ENCODE assay signal across 12 cellular contexts in the genomic region with DNA sequence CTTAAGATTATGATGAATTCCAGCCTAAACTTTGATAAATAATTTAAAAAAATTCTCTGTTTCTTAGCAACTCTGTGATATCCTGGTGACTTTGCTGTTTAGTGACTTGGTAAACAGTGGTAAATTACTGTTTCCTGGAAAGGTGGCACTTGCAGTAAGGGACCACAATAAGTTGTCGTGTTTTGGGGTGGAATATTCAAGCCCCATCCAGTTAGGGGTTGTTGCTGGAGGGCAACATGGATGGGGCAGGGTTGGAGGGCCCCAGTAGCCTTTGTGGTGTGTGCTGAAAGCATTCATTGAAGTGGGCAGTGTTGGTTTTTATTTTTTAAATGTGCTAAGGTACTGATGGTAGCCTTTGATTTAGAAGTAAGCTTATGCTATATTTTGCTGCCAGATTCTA. TPM values are rescaled to one million over a fixed set of nuclear protein-coding genes. Genes with fewer than 3 reads are reported as not detected.
DNase-seq lines count a peak whose midpoint lies in the region; ATAC-seq and TF ChIP-seq lines count a peak whose summit lies in the region.
"Had no signal": no experiment of that assay in that cellular context is flagged by ENCODE, and none has a peak within 500 bp of the region (broad histone marks: within the 10 kb centered on the region; RNA-seq: fewer than 3 reads in every experiment).

No MANE protein-coding gene starts in this region.

- peaks cover 59% of the 10 kb centered on the region for H3K4me1 ChIP-seq in CD4-positive, CD25-positive, alpha-beta regulatory T cell (ENCODE audit: control insufficient read depth, insufficient read depth, low read length, poor library complexity, severe bottlenecking)
- H3K4me1 ChIP-seq in lower lobe of right lung (peaks cover 6% of the 10 kb centered on the region), ascending aorta (peaks cover 0 to 14% of the 10 kb centered on the region in 2 donors)

- H3K4me3 Mint-ChIP-seq in CD4-positive, CD25-positive, alpha-beta regulatory T cell: peak overlapping the region; percentile 86 to 87 (median 86)

- H4K20me1 ChIP-seq in SU-DHL-6 (ENCODE audit: low read depth, low read length): no peaks in the 10 kb centered on the region

- TF ChIP-seq CTCF in SU-DHL-6 (IDR thresholded peaks at IDR 0.05; ENCODE audit: insufficient read depth, low read length, poor library complexity, severe bottlenecking) (no peak), lower lobe of right lung (IDR thresholded peaks at IDR 0.05) (no peak), ascending aorta (IDR thresholded peaks at IDR 0.05) (no peak)

- no peaks in the 10 kb centered on the region for H3K27me3 ChIP-seq in CD4-positive, CD25-positive, alpha-beta regulatory T cell (ENCODE audit: control insufficient read depth, insufficient read depth, low read length)
- no peaks in the 10 kb centered on the region for H3K27me3 ChIP-seq in SU-DHL-6 (ENCODE audit: low read length)
- no peaks in the 10 kb centered on the region for H3K27me3 ChIP-seq in lower lobe of right lung (ENCODE audit: low read depth)
- no peaks in the 10 kb centered on the region for H3K27me3 ChIP-seq in ascending aorta
- H3K27me3 ChIP-seq: suprapubic skin had no signal

- peak overlapping the region; percentile 76 for H3K4me2 ChIP-seq in SU-DHL-6 (ENCODE audit: low read depth, low read length, poor library complexity, severe bottlenecking)

- H3K9me3 Mint-ChIP-seq in CD4-positive, CD25-positive, alpha-beta regulatory T cell: no peaks in the 10 kb centered on the region

- no peaks in the 10 kb centered on the region for H3K36me3 ChIP-seq in CD4-positive, CD25-positive, alpha-beta regulatory T cell (ENCODE audit: control insufficient read depth, insufficient read depth, low read length)
- peaks cover 14% of the 10 kb centered on the region; the same call in 1 of the 2 replicates for H3K36me3 ChIP-seq in SU-DHL-6 (ENCODE audit: low read length)
- H3K36me3 ChIP-seq in lower lobe of right lung: no peaks in the 10 kb centered on the region
- H3K36me3 ChIP-seq in ascending aorta: no peaks in the 10 kb centered on the region
- H3K36me3 ChIP-seq: suprapubic skin had no signal

- no peaks in the 10 kb centered on the region for H3K9me3 ChIP-seq in CD4-positive, CD25-positive, alpha-beta regulatory T cell (ENCODE audit: control insufficient read depth in 2 of 2, low read length in 2 of 2)
- no peaks in the 10 kb centered on the region for H3K9me3 ChIP-seq in SU-DHL-6 (ENCODE audit: insufficient read depth, low read length)
- H3K9me3 ChIP-seq in lower lobe of right lung: no peaks in the 10 kb centered on the region
- no peaks in the 10 kb centered on the region for H3K9me3 ChIP-seq in ascending aorta
- H3K9me3 ChIP-seq: suprapubic skin had no signal

- H3K9ac ChIP-seq in SU-DHL-6 (ENCODE audit: low read length): peak overlapping the region; percentile 33
- H3K9ac ChIP-seq: GM23248 had no signal

- peaks cover 50% of the 10 kb centered on the region for H3K79me2 ChIP-seq in SU-DHL-6 (ENCODE audit: insufficient read depth, low read length)

- H3K4me3 ChIP-seq in CD4-positive, CD25-positive, alpha-beta regulatory T cell (ENCODE audit: low read depth, low read length): peak overlapping the region; percentile 84
- H3K4me3 ChIP-seq in SU-DHL-6 (ENCODE audit: insufficient read depth, low read length, poor library complexity, severe bottlenecking) (peak overlapping the region; percentile 34), lower lobe of right lung (peak overlapping the region; percentile 33), ascending aorta (no peak overlapping the region)
- H3K4me3 ChIP-seq: GM23248 had no signal

- H3K36me3 Mint-ChIP-seq in CD4-positive, CD25-positive, alpha-beta regulatory T cell: peaks cover under 1% of the 10 kb centered on the region

- ATAC-seq in CD4-positive, CD25-positive, alpha-beta regulatory T cell (ENCODE audit: low read depth in 2 of 2): no peak
- ATAC-seq in GM21447 (IDR thresholded peaks at IDR 0.05; ENCODE audit: unreplicated experiment) (peak; percentile 1), lower lobe of right lung (no peak)
- ATAC-seq: Right ventricle myocardium inferior had no signal

- peaks cover 45% of the 10 kb centered on the region for H3F3A ChIP-seq in SU-DHL-6 (ENCODE audit: insufficient read depth)

- intact Hi-C loops in lower lobe of right lung (cut with DNase I) (no loop called here), ascending aorta (cut with DNase I) (no loop called here)

- peaks cover 65 to 93% (median 80%) of the 10 kb centered on the region in 4 donors for H3K4me1 Mint-ChIP-seq in CD4-positive, CD25-positive, alpha-beta regulatory T cell

- peak overlapping the region; percentile 99 to 100 (median 99) for H3K27ac Mint-ChIP-seq in CD4-positive, CD25-positive, alpha-beta regulatory T cell

- no peaks in the 10 kb centered on the region for H3K27me3 Mint-ChIP-seq in CD4-positive, CD25-positive, alpha-beta regulatory T cell

- no peak overlapping the region for H2AFZ ChIP-seq in SU-DHL-6 (ENCODE audit: low read depth, low read length, severe bottlenecking)
- H2AFZ ChIP-seq: GM23248 had no signal

- peak in 1 of 3 donors; percentile 50 for DNase-seq in CD4-positive, CD25-positive, alpha-beta regulatory T cell
- DNase-seq in lower lobe of right lung: no peak
- no peak for DNase-seq in NCI-H187 (lab: John Stamatoyannopoulos, UW)
- DNase-seq in NCI-H1105 treated with DMSO at 0.1 percent for 48 hours (lab: John Stamatoyannopoulos, UW): no peak
- DNase-seq in ascending aorta (ENCODE audit: low spot score in 2 of 2): no peak
- DNase-seq in SK-N-DZ (ENCODE audit: low spot score): no peak
- DNase-seq: foreskin melanocyte, GM23248 had no signal

- H3K27ac ChIP-seq in CD4-positive, CD25-positive, alpha-beta regulatory T cell (ENCODE audit: insufficient read depth, low read length, poor library complexity, severe bottlenecking): peak overlapping the region; percentile 95
- H3K27ac ChIP-seq in SU-DHL-6 (ENCODE audit: low read depth, low read length) (peak overlapping the region; percentile 98), lower lobe of right lung (peak overlapping the region; percentile 54), ascending aorta (no peak overlapping the region)
- H3K27ac ChIP-seq: GM23248 had no signal

- H3K9me2 ChIP-seq in SU-DHL-6 (replicated peaks; ENCODE audit: insufficient read depth, low read length): no peaks in the 10 kb centered on the region

RNA-seq across cellular contexts. Expression of gene PRDM2, which starts 30.3 kb away (rescaled TPM):
- total RNA-seq in CD4-positive, CD25-positive, alpha-beta regulatory T cell: 221 TPM
- polyA plus RNA-seq in CD4-positive, CD25-positive, alpha-beta regulatory T cell: 10 to 100 TPM; 16.8 to 20.9 (median 18.9) TPM
- 50.6 TPM for total RNA-seq in lower lobe of right lung
- total RNA-seq in ascending aorta: 27.2 TPM
- polyA plus RNA-seq in SK-N-DZ (2014; cell fraction: cytosol; rRNA removed): 4.3 and 7.3 TPM in 2 replicates
- 4.6 and 10.9 TPM in 2 replicates for polyA plus RNA-seq in SK-N-DZ (2014; cell fraction: nucleus; rRNA removed)

Comparison
In these comparisons a context has a peak if more than half of its experiments do, and no peak if none do; other contexts are left out.
1. H3K27ac ChIP-seq: peak in CD4-positive, CD25-positive, alpha-beta regulatory T cell (single experiment), SU-DHL-6 (single experiment) and lower lobe of right lung (single experiment); none in ascending aorta (0 of 2).
2. H3K4me3 ChIP-seq: peak in CD4-positive, CD25-positive, alpha-beta regulatory T cell (single experiment), SU-DHL-6 (single experiment) and lower lobe of right lung (single experiment); none in ascending aorta (0 of 2).